ENCODE assay signal across 1 cellular context in the genomic region with DNA sequence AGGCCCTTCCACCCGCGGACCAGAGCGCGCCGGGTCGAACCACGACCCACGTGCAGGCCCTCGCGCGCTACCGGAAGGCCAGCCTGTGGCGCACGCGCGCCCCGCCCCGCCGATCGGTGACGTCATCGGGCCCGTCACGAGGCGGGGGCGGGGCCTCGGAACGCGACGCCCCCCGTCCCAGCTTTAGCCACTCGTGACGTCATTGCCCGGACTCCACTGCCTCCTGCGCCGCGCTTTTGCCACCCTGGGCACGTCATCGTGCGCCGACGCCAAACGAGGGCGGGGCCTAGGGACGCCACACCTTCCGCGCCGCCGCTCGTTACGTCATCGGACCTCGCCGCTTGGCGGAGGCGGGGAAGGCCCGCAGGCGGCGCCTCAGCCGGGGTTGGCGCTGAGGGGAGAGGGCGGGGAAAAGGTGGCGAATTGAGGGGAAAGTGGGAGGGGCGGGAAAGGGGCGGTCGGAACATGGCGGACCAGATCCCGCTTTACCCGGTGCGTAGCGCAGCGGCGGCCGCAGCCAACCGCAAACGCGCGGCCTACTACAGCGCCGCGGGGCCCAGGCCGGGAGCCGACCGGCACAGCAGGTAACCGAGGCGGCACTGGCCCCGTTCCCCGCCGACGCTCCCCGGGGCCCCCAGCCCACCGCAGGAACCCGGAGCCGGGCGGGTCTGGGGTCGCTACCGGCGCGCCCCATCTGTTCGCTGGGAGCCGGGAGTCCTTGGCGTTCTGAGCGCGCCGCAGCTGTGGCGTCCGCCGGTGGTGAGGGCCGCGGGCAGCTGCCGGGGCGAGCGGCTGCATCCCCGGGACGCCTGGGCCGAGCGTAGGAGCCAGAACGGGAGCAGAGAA.
TF ChIP-seq lines count a peak whose summit lies in the region.

A gene with protein sequence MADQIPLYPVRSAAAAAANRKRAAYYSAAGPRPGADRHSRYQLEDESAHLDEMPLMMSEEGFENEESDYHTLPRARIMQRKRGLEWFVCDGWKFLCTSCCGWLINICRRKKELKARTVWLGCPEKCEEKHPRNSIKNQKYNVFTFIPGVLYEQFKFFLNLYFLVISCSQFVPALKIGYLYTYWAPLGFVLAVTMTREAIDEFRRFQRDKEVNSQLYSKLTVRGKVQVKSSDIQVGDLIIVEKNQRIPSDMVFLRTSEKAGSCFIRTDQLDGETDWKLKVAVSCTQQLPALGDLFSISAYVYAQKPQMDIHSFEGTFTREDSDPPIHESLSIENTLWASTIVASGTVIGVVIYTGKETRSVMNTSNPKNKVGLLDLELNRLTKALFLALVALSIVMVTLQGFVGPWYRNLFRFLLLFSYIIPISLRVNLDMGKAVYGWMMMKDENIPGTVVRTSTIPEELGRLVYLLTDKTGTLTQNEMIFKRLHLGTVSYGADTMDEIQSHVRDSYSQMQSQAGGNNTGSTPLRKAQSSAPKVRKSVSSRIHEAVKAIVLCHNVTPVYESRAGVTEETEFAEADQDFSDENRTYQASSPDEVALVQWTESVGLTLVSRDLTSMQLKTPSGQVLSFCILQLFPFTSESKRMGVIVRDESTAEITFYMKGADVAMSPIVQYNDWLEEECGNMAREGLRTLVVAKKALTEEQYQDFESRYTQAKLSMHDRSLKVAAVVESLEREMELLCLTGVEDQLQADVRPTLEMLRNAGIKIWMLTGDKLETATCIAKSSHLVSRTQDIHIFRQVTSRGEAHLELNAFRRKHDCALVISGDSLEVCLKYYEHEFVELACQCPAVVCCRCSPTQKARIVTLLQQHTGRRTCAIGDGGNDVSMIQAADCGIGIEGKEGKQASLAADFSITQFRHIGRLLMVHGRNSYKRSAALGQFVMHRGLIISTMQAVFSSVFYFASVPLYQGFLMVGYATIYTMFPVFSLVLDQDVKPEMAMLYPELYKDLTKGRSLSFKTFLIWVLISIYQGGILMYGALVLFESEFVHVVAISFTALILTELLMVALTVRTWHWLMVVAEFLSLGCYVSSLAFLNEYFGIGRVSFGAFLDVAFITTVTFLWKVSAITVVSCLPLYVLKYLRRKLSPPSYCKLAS (plus strand): TSS at position 449 of the 846 bp plus-strand sequence. CDS start 17 bp downstream, at position 466.

TF ChIP-seq in HepG2, 621 proteins besides CTCF, POLR2A, EP300 and RAD21 (continued from another document):
- TF ChIP-seq ZNF720 (CRISPR knock-in tag; IDR thresholded peaks at IDR 0.05), result no peak
- peak; percentile 94 for TF ChIP-seq ZFX (CRISPR knock-in tag; IDR thresholded peaks at IDR 0.05; ENCODE audit: low read depth)
- TF ChIP-seq THYN1 (CRISPR knock-in tag; IDR thresholded peaks at IDR 0.05; ENCODE audit: borderline replicate concordance, low read depth), result no peak
- no peak; the same call in 1 of the 2 replicates for TF ChIP-seq CENPT (CRISPR knock-in tag; IDR thresholded peaks at IDR 0.05; ENCODE audit: low read depth)
